In the genomic region with DNA sequence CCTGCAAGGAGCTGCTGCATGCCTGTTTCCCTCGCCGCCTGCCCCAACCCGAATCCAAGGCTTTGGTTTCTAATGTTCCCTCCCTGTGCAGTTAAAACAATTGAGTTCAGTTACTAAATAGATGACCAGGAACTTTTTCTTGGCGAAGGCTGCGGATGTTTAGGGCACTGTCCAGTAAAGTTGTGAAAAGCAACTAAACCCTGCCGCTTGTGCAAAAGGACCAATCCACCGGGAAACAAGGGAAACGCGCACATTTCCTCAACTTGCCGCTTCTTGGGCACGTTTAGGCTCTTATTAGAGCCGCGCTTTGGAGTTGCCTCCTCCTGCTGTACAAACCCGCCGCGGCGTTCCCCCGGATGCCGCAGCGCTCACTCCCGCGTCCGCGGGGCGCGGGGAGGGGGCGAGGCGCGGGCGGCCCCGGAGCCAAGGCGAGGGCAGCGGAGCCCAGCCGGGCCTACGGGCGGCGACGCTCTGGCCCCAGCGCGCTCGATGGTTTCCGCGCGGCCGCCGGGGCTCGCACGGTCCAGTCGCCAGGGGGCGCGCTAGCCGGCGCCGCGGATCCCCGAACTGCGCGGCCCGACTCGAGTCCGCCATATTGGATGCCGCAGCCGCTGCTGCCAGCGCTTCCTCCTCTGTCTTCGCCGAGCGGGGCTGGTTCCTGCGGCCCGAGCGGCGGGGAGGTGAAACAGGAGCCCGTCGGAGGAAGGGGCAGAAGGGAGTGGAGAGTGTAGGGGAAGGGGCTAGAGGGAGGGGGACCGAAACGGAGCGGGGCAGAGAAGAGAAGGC, we compare ENCODE assay signal across 8 cellular contexts. TPM values are rescaled to one million over a fixed set of nuclear protein-coding genes. Genes with fewer than 3 reads are reported as not detected.
DNase-seq lines count a peak whose midpoint lies in the region; ATAC-seq, FAIRE-seq and TF ChIP-seq lines count a peak whose summit lies in the region.

A gene with protein sequence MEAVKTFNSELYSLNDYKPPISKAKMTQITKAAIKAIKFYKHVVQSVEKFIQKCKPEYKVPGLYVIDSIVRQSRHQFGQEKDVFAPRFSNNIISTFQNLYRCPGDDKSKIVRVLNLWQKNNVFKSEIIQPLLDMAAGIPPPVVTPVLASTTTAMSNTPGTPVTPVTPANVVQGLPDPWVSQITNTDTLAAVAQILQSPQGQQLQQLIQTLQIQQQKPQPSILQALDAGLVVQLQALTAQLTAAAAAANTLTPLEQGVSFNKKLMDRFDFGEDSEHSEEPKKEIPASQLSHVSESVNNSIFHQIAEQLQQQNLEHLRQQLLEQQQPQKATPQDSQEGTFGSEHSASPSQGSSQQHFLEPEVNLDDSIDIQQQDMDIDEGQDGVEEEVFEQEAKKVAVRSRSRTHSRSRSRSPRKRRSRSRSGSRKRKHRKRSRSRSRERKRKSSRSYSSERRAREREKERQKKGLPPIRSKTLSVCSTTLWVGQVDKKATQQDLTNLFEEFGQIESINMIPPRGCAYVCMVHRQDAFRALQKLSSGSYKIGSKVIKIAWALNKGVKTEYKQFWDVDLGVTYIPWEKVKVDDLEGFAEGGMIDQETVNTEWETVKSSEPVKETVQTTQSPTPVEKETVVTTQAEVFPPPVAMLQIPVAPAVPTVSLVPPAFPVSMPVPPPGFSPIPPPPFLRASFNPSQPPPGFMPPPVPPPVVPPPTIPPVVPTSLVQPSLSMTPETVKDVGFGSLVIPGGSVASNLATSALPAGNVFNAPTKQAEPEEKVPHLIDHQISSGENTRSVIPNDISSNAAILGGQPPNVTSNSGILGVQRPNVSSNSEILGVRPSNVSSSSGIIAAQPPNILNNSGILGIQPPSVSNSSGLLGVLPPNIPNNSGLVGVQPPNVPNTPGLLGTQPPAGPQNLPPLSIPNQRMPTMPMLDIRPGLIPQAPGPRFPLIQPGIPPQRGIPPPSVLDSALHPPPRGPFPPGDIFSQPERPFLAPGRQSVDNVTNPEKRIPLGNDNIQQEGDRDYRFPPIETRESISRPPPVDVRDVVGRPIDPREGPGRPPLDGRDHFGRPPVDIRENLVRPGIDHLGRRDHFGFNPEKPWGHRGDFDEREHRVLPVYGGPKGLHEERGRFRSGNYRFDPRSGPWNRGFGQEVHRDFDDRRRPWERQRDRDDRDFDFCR (N-terminal part only) (plus strand): TSS at position 593 of the 786 bp plus-strand sequence. CDS start 485 bp downstream, outside the sequence.

- peaks cover 40% of the 10 kb centered on the region for H3K79me2 ChIP-seq in keratinocyte (ENCODE audit: control insufficient read depth, insufficient read depth, low read length)

- peaks cover 14% of the 10 kb centered on the region for H3K4me1 ChIP-seq in keratinocyte (ENCODE audit: control insufficient read depth, extremely low read depth, insufficient read depth, low read length)

- H3K27me3 ChIP-seq in keratinocyte (ENCODE audit: control insufficient read depth, extremely low read depth, insufficient read depth, low read length), result no peaks in the 10 kb centered on the region

- peak within 1 kb of the TSS; percentile 99 for H3K4me2 ChIP-seq in keratinocyte (ENCODE audit: control insufficient read depth, extremely low read depth, insufficient read depth, low read depth, low read length)

- DNase-seq in AG08396 (ENCODE audit: low spot score) (peak; percentile 93), NCI-H2196 (lab: John Stamatoyannopoulos, UW; ENCODE audit: unreplicated experiment) (peak; percentile 62), keratinocyte (ENCODE audit: low read depth, low spot score) (no peak)
- DNase-seq in activated CD4-positive, CD25-positive, alpha-beta regulatory T cell treated with anti-CD3 and anti-CD28 coated beads, Interleukin-2, amount 50 U/mL, for 16 hours (ENCODE audit: low read depth, low spot score), result peak; percentile 78
- DNase-seq in central memory CD4-positive, alpha-beta T cell, result peak; percentile 84
- DNase-seq in stimulated activated CD4-positive, alpha-beta T cell treated with anti-CD3 and anti-CD28 coated beads, Interleukin-15, amount 100 ng/mL, for 1 hour (ENCODE audit: low read depth in 1 of 2, low spot score in 1 of 2), result peak; percentile 79 to 84

- no peaks in the 10 kb centered on the region for H3K9me1 ChIP-seq in keratinocyte (ENCODE audit: control insufficient read depth, extremely low read depth, insufficient read depth, low read length)

- peak; percentile 51 to 87 (median 73) for TF ChIP-seq CTCF in keratinocyte (optimal IDR thresholded peaks at IDR 0.05 in 1 of 3, IDR thresholded peaks at IDR 0.05 in 1 of 3, conservative IDR thresholded peaks at IDR 0.05 in 1 of 3; ENCODE audit: extremely low read depth in 1 of 3, insufficient read depth in 2 of 3, low read length in 3 of 3)

- H3K36me3 ChIP-seq in keratinocyte (ENCODE audit: control insufficient read depth in 2 of 2, extremely low read depth in 1 of 2, insufficient read depth in 2 of 2, low read length in 2 of 2), result peaks cover 0 to 1% of the 10 kb centered on the region in 2 experiments

- ATAC-seq in GM18858 (IDR thresholded peaks at IDR 0.05; ENCODE audit: unreplicated experiment) (peak; percentile 64), HG03066 (IDR thresholded peaks at IDR 0.05; ENCODE audit: low read depth, unreplicated experiment) (peak; percentile 75)

- dilution Hi-C loops in keratinocyte (cut with MboI; ENCODE audit: extremely low pct_ligation_motif_present, low sequenced_read_pairs), result no loop called here

- H3K27ac ChIP-seq in keratinocyte (ENCODE audit: control insufficient read depth, insufficient read depth, low read length), result peak within 1 kb of the TSS; percentile 90

- no peaks in the 10 kb centered on the region for H3K9me3 ChIP-seq in keratinocyte (ENCODE audit: control insufficient read depth, low read depth, low read length)

- peak within 1 kb of the TSS; percentile 93 for H3K9ac ChIP-seq in keratinocyte (ENCODE audit: control insufficient read depth, extremely low read depth, insufficient read depth, low read length)

- peak within 1 kb of the TSS; percentile 95 for H2AFZ ChIP-seq in keratinocyte (ENCODE audit: control insufficient read depth, low read length)

- H4K20me1 ChIP-seq in keratinocyte (ENCODE audit: control insufficient read depth, extremely low read depth, insufficient read depth, low read length), result no peaks in the 10 kb centered on the region

- FAIRE-seq in keratinocyte (lab: Jason Lieb, UNC), result no peak

- H3K4me3 ChIP-seq in keratinocyte (ENCODE audit: control insufficient read depth in 2 of 3, extremely low read depth in 1 of 3, insufficient read depth in 2 of 3, low read depth in 1 of 3, low read length in 3 of 3), result peak within 1 kb of the TSS; percentile 89 to 92 (median 90)

RNA-seq across cellular contexts. Expression of the gene that starts here (rescaled TPM):
- 8.6 to 24.3 TPM (median 19.1 TPM) in 3 replicates for polyA plus RNA-seq in keratinocyte
- polyA plus RNA-seq in keratinocyte (2011; ENCODE audit: low read depth), result 20.0 TPM
- polyA plus RNA-seq in keratinocyte (2011; cell fraction: cytosol; rRNA removed), result 10.3 and 16.6 TPM in 2 replicates
- polyA plus RNA-seq in keratinocyte (2011; cell fraction: nucleus; rRNA removed), result 28.7 and 35.4 TPM in 2 replicates
- polyA plus RNA-seq in keratinocyte (2012; ENCODE audit: low replicate concordance), result 12.8 and 18.2 TPM in 2 replicates
- polyA minus RNA-seq in keratinocyte, result 15.3 to 32.9 TPM (median 18.0 TPM) in 3 replicates
- 12.7 TPM for polyA minus RNA-seq in keratinocyte (2011; cell fraction: cytosol; rRNA and poly(A)+ RNA removed)
- polyA minus RNA-seq in keratinocyte (2011; cell fraction: nucleus; rRNA and poly(A)+ RNA removed), result 24.7 and 52.4 TPM in 2 replicates
